Comparison of ENCODE assay signal across 17 cellular contexts in genomic region chr9:90926920-90927319, GRCh38.
A peak's percentile ranks its signal among the peaks of the same experiment; 100 is the strongest.
DNase-seq lines count a peak whose midpoint lies in the region; ATAC-seq and TF ChIP-seq lines count a peak whose summit lies in the region.
"Had no signal": no experiment of that assay in that cellular context is flagged by ENCODE, and none has a peak within 500 bp of the region (broad histone marks: within the 10 kb centered on the region; RNA-seq: fewer than 3 reads in every experiment).

No MANE protein-coding gene starts in this region.

- no peaks in the 10 kb centered on the region for H3K9me3 ChIP-seq in MM.1S (replicated peaks; ENCODE audit: insufficient read depth, low read length)
- H3K9me3 ChIP-seq in smooth muscle cell (replicated peaks; ENCODE audit: low read depth) = no peaks in the 10 kb centered on the region
- no peaks in the 10 kb centered on the region for H3K9me3 ChIP-seq in CD4-positive, alpha-beta T cell (ENCODE audit: control insufficient read depth, low read length)

- H3K9ac ChIP-seq in MM.1S (ENCODE audit: low read length) (no peak overlapping the region), smooth muscle cell (ENCODE audit: low read depth) (no peak overlapping the region)

- CTCF ChIA-PET in CD4-positive, alpha-beta T cell (lab: Charles Lee) = no interaction called here

- no peaks in the 10 kb centered on the region for H3K9me2 ChIP-seq in MM.1S (replicated peaks; ENCODE audit: insufficient read depth, low read length)

- no peaks in the 10 kb centered on the region for H3K9me3 Mint-ChIP-seq in CD4-positive, alpha-beta T cell

- H2AFZ ChIP-seq in MM.1S (ENCODE audit: low read length) = no peak overlapping the region
- no peak overlapping the region for H2AFZ ChIP-seq in smooth muscle cell (ENCODE audit: low read depth)

- H3K4me2 ChIP-seq in MM.1S (ENCODE audit: low read depth, low read length) = no peak overlapping the region
- peak overlapping the region; percentile 17 for H3K4me2 ChIP-seq in smooth muscle cell

- H3K27me3 ChIP-seq in MM.1S (replicated peaks; ENCODE audit: insufficient read depth, low read length) = no peaks in the 10 kb centered on the region
- H3K27me3 ChIP-seq in smooth muscle cell (ENCODE audit: low read depth) = no peaks in the 10 kb centered on the region
- peaks cover 9% of the 10 kb centered on the region for H3K27me3 ChIP-seq in CD4-positive, alpha-beta T cell (ENCODE audit: control insufficient read depth, insufficient read depth, low read length)

- peaks cover 22% of the 10 kb centered on the region for H3K27me3 Mint-ChIP-seq in CD4-positive, alpha-beta T cell

- no peaks in the 10 kb centered on the region for H3K4me1 Mint-ChIP-seq in CD4-positive, alpha-beta T cell (ENCODE audit: low read depth)

- no peak overlapping the region for H3K27ac Mint-ChIP-seq in CD4-positive, alpha-beta T cell

- POLR2A ChIA-PET in CD4-positive, alpha-beta T cell (lab: Charles Lee) = no interaction called here

- intact Hi-C loops in CD4-positive, alpha-beta T cell (cut with DNase I, micrococcal nuclease) = no loop called here

- no peak overlapping the region for H3K4me3 Mint-ChIP-seq in CD4-positive, alpha-beta T cell

- TF ChIP-seq CTCF in MM.1S (IDR thresholded peaks at IDR 0.05; ENCODE audit: low read length) = no peak
- no peak for TF ChIP-seq CTCF in smooth muscle cell (IDR thresholded peaks at IDR 0.05; ENCODE audit: borderline replicate concordance, insufficient read depth, poor library complexity, severe bottlenecking)
- no peak for TF ChIP-seq CTCF in CD4-positive, alpha-beta T cell (IDR thresholded peaks at IDR 0.05)

- peaks cover 36% of the 10 kb centered on the region for H3F3A ChIP-seq in MM.1S (ENCODE audit: insufficient read depth, low read length)
- H3F3A ChIP-seq in smooth muscle cell (ENCODE audit: low read depth) = no peaks in the 10 kb centered on the region

- H3K79me2 ChIP-seq in MM.1S (ENCODE audit: low read length) = 0 out of 2 replicates have a peak, but pooled peaks cover 3% of the 10 kb centered on the region
- H3K79me2 ChIP-seq in smooth muscle cell (ENCODE audit: low read depth) = no peaks in the 10 kb centered on the region

- H3K36me3 ChIP-seq in MM.1S (replicated peaks; ENCODE audit: insufficient read depth, low read length) = no peaks in the 10 kb centered on the region
- no peaks in the 10 kb centered on the region for H3K36me3 ChIP-seq in smooth muscle cell (ENCODE audit: low read depth)

- H3K4me3 ChIP-seq in MM.1S (ENCODE audit: low read length) (no peak overlapping the region), smooth muscle cell (no peak overlapping the region)
- H3K4me3 ChIP-seq: GM12878 had no signal

- WGBS in smooth muscle cell (ENCODE audit: low lambda C conversion rate) = 66% methylated on average over 3 of the region's 3 CpGs

- no peaks in the 10 kb centered on the region for H4K20me1 ChIP-seq in MM.1S (ENCODE audit: insufficient read depth, low read length)
- H4K20me1 ChIP-seq in smooth muscle cell (ENCODE audit: low read depth) = no peaks in the 10 kb centered on the region

- ATAC-seq in CD4-positive, alpha-beta T cell (ENCODE audit: poor library complexity) = no peak
- ATAC-seq in HG02678 (IDR thresholded peaks at IDR 0.05; ENCODE audit: unreplicated experiment) = no peak
- ATAC-seq: GM12878 had no signal

- H3K4me1 ChIP-seq in MM.1S (ENCODE audit: low read length) (peaks cover 55% of the 10 kb centered on the region), smooth muscle cell (ENCODE audit: low read depth) (no peaks in the 10 kb centered on the region)

- H3K36me3 Mint-ChIP-seq in CD4-positive, alpha-beta T cell (ENCODE audit: low read depth) = no peaks in the 10 kb centered on the region

- DNase-seq in EH (ENCODE audit: low read depth) (peak; percentile 55), MM.1S (no peak), astrocyte of the hippocampus (ENCODE audit: low read depth, low spot score) (peak; percentile 37), smooth muscle cell (lab: John Stamatoyannopoulos, UW; ENCODE audit: unreplicated experiment) (no peak), NCI-H187 treated with DMSO at 0.1 percent for 48 hours (lab: John Stamatoyannopoulos, UW) (no peak)
- no peak for DNase-seq in CD4-positive, alpha-beta T cell
- DNase-seq: GOT3, HCEC 1CT, NCI-H1417, NCI-H1694 treated with DMSO at 0.1 percent for 48 hours, NCI-H446, NCI-H526, RPMI8226, SHP77 had no signal

- H3K27ac ChIP-seq in MM.1S (ENCODE audit: low read length) (peak overlapping the region; percentile 35; the same call in 1 of the 2 replicates), smooth muscle cell (ENCODE audit: low read depth) (no peak overlapping the region)
- no peak overlapping the region for H3K27ac ChIP-seq in CD4-positive, alpha-beta T cell (ENCODE audit: low read depth, low read length)
- H3K27ac ChIP-seq: C4-2B had no signal

Comparison
In these comparisons a context has a peak if more than half of its experiments do, and no peak if none do; other contexts are left out.
1. DNase-seq: peak in EH (single experiment) and astrocyte of the hippocampus (single experiment); none in MM.1S (single experiment), smooth muscle cell (single experiment), CD4-positive, alpha-beta T cell (0 of 10) and NCI-H187 treated with DMSO at 0.1 percent for 48 hours (single experiment).